In genomic region chr1:222880586-222880985, GRCh38 we compare ENCODE assay signal across 11 cellular contexts.
A peak's percentile ranks its signal among the peaks of the same experiment; 100 is the strongest.
DNase-seq lines count a peak whose midpoint lies in the region; ATAC-seq and TF ChIP-seq lines count a peak whose summit lies in the region.
"Had no signal": no experiment of that assay in that cellular context is flagged by ENCODE, and none has a peak within 500 bp of the region (broad histone marks: within the 10 kb centered on the region; RNA-seq: fewer than 3 reads in every experiment).

No MANE protein-coding gene starts in this region.

- WGBS in IMR-90 (ENCODE audit: extremely low coverage in 2 of 2, insufficient read length in 1 of 2), 2 experiments = no CpG with 5 or more reads among the region's 2 CpGs
- 78 to 84% methylated on average over 2 of the region's 2 CpGs for WGBS in testis, 2 donors

- H3K4me1 ChIP-seq in IMR-90 (ENCODE audit: control insufficient read depth, insufficient read depth, low read length) = no peaks in the 10 kb centered on the region
- H3K4me1 ChIP-seq in testis = no peaks in the 10 kb centered on the region

- no peak for TF ChIP-seq RAD21 in IMR-90 (IDR thresholded peaks at IDR 0.05; ENCODE audit: low read length)

- no peak overlapping the region for H2BK5ac ChIP-seq in IMR-90 (ENCODE audit: low read depth, low read length, poor library complexity, severe bottlenecking)

- intact Hi-C loops in IMR-90 (cut with micrococcal nuclease) = no loop called here
- intact Hi-C loops in posterior vena cava (cut with DNase I) = no loop called here
- intact Hi-C loops in testis (cut with DNase I; ENCODE audit: low total_unique reads) = no loop called here

- no peak overlapping the region for H3K56ac ChIP-seq in IMR-90 (ENCODE audit: extremely low read depth, insufficient read depth, low read length)

- H3K4me3 ChIP-seq in AG04450 (ENCODE audit: low read depth, low read length) (no peak overlapping the region), IMR-90 (ENCODE audit: insufficient read depth, low read depth, low read length) (no peak overlapping the region), testis (no peak overlapping the region)
- H3K4me3 ChIP-seq: left ventricle myocardium inferior had no signal

- no peak overlapping the region for H4K5ac ChIP-seq in IMR-90 (ENCODE audit: low read depth, low read length)

- H2AK9ac ChIP-seq in IMR-90 (replicated peaks; ENCODE audit: low read depth, low read length, poor library complexity) = no peak overlapping the region

- H2BK120ac ChIP-seq in IMR-90 (ENCODE audit: low read depth, low read length) = no peak overlapping the region

- H2BK20ac ChIP-seq in IMR-90 (ENCODE audit: low read depth, low read length) = no peak overlapping the region

- TF ChIP-seq POLR2A in IMR-90 (IDR thresholded peaks at IDR 0.05; ENCODE audit: low read depth, low read length) = no peak
- TF ChIP-seq POLR2A in testis (IDR thresholded peaks at IDR 0.05) = no peak

- H3K14ac ChIP-seq in IMR-90 (replicated peaks; ENCODE audit: low read depth, low read length) = no peak overlapping the region

- no peak overlapping the region for H3K9ac ChIP-seq in IMR-90 (ENCODE audit: low read depth, low read length)

- H3K36me3 ChIP-seq in IMR-90 (ENCODE audit: control insufficient read depth, insufficient read depth, low read length) = no peaks in the 10 kb centered on the region
- no peaks in the 10 kb centered on the region for H3K36me3 ChIP-seq in testis (ENCODE audit: low read depth, missing control alignments)
- H3K36me3 ChIP-seq: left ventricle myocardium inferior had no signal

- no peak overlapping the region for H2BK15ac ChIP-seq in IMR-90 (ENCODE audit: low read depth, low read length)

- POLR2A ChIA-PET in AG04450 (lab: Yijun Ruan, JAX) = no interaction called here
- POLR2A ChIA-PET in IMR-90 (lab: Charles Lee; ENCODE audit: unreplicated experiment) = no interaction called here

- H3K27me3 ChIP-seq in AG04450 (ENCODE audit: control insufficient read depth, insufficient read depth, low read length) = no peaks in the 10 kb centered on the region
- H3K27me3 ChIP-seq in IMR-90 (ENCODE audit: control insufficient read depth, insufficient read depth, low read length) = no peaks in the 10 kb centered on the region
- no peaks in the 10 kb centered on the region for H3K27me3 ChIP-seq in testis

- H3K9me1 ChIP-seq in IMR-90 (ENCODE audit: insufficient read depth, low read length) = no peaks in the 10 kb centered on the region

- BruUV-seq in IMR-90 (replicated peaks; lab: Mats Ljungman, UMichigan) = no TSS peak

- peaks cover 4% of the 10 kb centered on the region in 2 donors for H3K9me3 Mint-ChIP-seq in activated naive CD4-positive, alpha-beta T cell treated with anti-CD3 and anti-CD28 coated beads, Interleukin-2, amount 50 U/mL, for 72 hours

- no peak overlapping the region for H4K91ac ChIP-seq in IMR-90 (ENCODE audit: insufficient read depth, low read depth, low read length)

- no peak overlapping the region for H2AK5ac ChIP-seq in IMR-90 (ENCODE audit: low read depth, low read length)

- H3K79me1 ChIP-seq in IMR-90 (ENCODE audit: low read depth in 1 of 2, low read length in 2 of 2) = peaks cover 0 to 3% of the 10 kb centered on the region in 2 experiments; a peak in 1 of 4 replicates

- no peak overlapping the region for H3K18ac ChIP-seq in IMR-90 (ENCODE audit: low read depth, low read length)

- DNase-seq in AG04450 (ENCODE audit: low read depth, low spot score) = peak; percentile 29
- DNase-seq in IMR-90 = peak; percentile 84
- DNase-seq in activated naive CD4-positive, alpha-beta T cell treated with anti-CD3 and anti-CD28 coated beads, Interleukin-2, amount 50 U/mL, for 72 hours (ENCODE audit: low spot score in 2 of 2) = peak in 1 of 2 donors; percentile 15
- DNase-seq in kidney tubule cell (ENCODE audit: low spot score) = peak; percentile 76
- no peak for DNase-seq in NCI-H2171 (lab: John Stamatoyannopoulos, UW)
- DNase-seq in posterior vena cava (ENCODE audit: low spot score) = no peak
- no peak for DNase-seq in testis
- DNase-seq: effector CD4-positive, alpha-beta T cell; left ventricle myocardium inferior; Right ventricle myocardium superior had no signal

- no peak overlapping the region for H4K8ac ChIP-seq in IMR-90 (ENCODE audit: low read depth in 2 of 2, low read length in 2 of 2)

- in situ Hi-C loops in IMR-90 (cut with MboI; ENCODE audit: low sequenced_read_pairs) = no loop called here

- H3K4me2 ChIP-seq in IMR-90 (ENCODE audit: low read depth, low read length) = no peak overlapping the region

- TF ChIP-seq CTCF in AG04450 (IDR thresholded peaks at IDR 0.05; ENCODE audit: low read depth, low read length) (no peak), IMR-90 (conservative IDR thresholded peaks at IDR 0.05; ENCODE audit: low read depth, low read length) (no peak), testis (IDR thresholded peaks at IDR 0.05) (no peak)

- no peak overlapping the region for H3K27ac ChIP-seq in AG04450 (ENCODE audit: low read depth, low read length)
- no peak overlapping the region for H3K27ac ChIP-seq in IMR-90 (ENCODE audit: insufficient read depth, low read length)
- H3K27ac ChIP-seq in testis = no peak overlapping the region
- H3K27ac ChIP-seq: left ventricle myocardium inferior had no signal

- dilution Hi-C loops in IMR-90 (cut with HindIII; ENCODE audit: low sequenced_read_pairs, unreplicated experiment) = no loop called here

- H3K36me3 Mint-ChIP-seq in activated naive CD4-positive, alpha-beta T cell treated with anti-CD3 and anti-CD28 coated beads, Interleukin-2, amount 50 U/mL, for 72 hours = peaks cover 4 to 14% of the 10 kb centered on the region in 2 donors

- no peak overlapping the region for H3K4ac ChIP-seq in IMR-90 (ENCODE audit: low read depth, low read length)

- ATAC-seq in IMR-90 (ENCODE audit: low read depth) = no peak
- peak; percentile 99 to 100 for ATAC-seq in activated naive CD4-positive, alpha-beta T cell treated with anti-CD3 and anti-CD28 coated beads, Interleukin-2, amount 50 U/mL, for 72 hours
- no peak for ATAC-seq in HG03135 (IDR thresholded peaks at IDR 0.05; ENCODE audit: unreplicated experiment)

- H3K9me3 ChIP-seq in AG04450 (ENCODE audit: control insufficient read depth, insufficient read depth, low read length) = no peaks in the 10 kb centered on the region
- H3K9me3 ChIP-seq in IMR-90 (ENCODE audit: control insufficient read depth, insufficient read depth, low read length) = no peaks in the 10 kb centered on the region
- no peaks in the 10 kb centered on the region for H3K9me3 ChIP-seq in testis
- H3K9me3 ChIP-seq: left ventricle myocardium inferior had no signal

- CTCF ChIA-PET in AG04450 (lab: Charles Lee) = no interaction called here
- CTCF ChIA-PET in IMR-90 (lab: Yijun Ruan, JAX) = no interaction called here

- H4K20me1 ChIP-seq in IMR-90 (ENCODE audit: insufficient read depth, low read length) = no peaks in the 10 kb centered on the region

- no peak overlapping the region for H3K23ac ChIP-seq in IMR-90 (ENCODE audit: low read depth, low read length)

- no peak overlapping the region for H2AFZ ChIP-seq in IMR-90 (replicated peaks; ENCODE audit: low read length, poor library complexity)

- peak overlapping the region in 1 of 2 donors; percentile 87 for H3K27ac Mint-ChIP-seq in activated naive CD4-positive, alpha-beta T cell treated with anti-CD3 and anti-CD28 coated beads, Interleukin-2, amount 50 U/mL, for 72 hours

TF ChIP-seq in IMR-90, 13 proteins besides CTCF, POLR2A, EP300 and RAD21:
- TF ChIP-seq RFX5 (IDR thresholded peaks at IDR 0.05; ENCODE audit: low read depth, low read length) (no peak), RCOR1 (IDR thresholded peaks at IDR 0.05; ENCODE audit: insufficient replicate concordance, low read length) (peak; percentile 94), FOS (IDR thresholded peaks at IDR 0.05; ENCODE audit: low read depth, low read length) (peak; percentile 70)
TF ChIP-seq in IMR-90: peak in this region for 2.

Comparison
In these comparisons a context has a peak if more than half of its experiments do, and no peak if none do; other contexts are left out.
1. DNase-seq: peak in AG04450 (single experiment), IMR-90 (single experiment) and kidney tubule cell (single experiment); none in NCI-H2171 (single experiment), posterior vena cava (single experiment) and testis (single experiment).
2. ATAC-seq: peak in activated naive CD4-positive, alpha-beta T cell treated with anti-CD3 and anti-CD28 coated beads, Interleukin-2, amount 50 U/mL, for 72 hours (2 of 2); none in IMR-90 (single experiment) and HG03135 (single experiment).